In genomic region chr5:152838241-152838786, GRCh38 we compare ENCODE assay signal across 24 cellular contexts.
"Had no signal": no experiment of that assay in that cellular context is flagged by ENCODE, and none has a peak within 500 bp of the region (broad histone marks: within the 10 kb centered on the region; RNA-seq: fewer than 3 reads in every experiment).

No MANE protein-coding gene starts in this region.

- H3K9me3 ChIP-seq: esophagus muscularis mucosa, right lobe of liver, tibial artery, upper lobe of right lung had no signal

- H3K36me3 ChIP-seq: brain microvascular endothelial cell, esophagus muscularis mucosa, right lobe of liver, tibial artery, upper lobe of right lung, WERI-Rb-1 had no signal

- H3K4me1 ChIP-seq: esophagus muscularis mucosa, foreskin keratinocyte, right lobe of liver, tibial artery, upper lobe of right lung had no signal

- DNase-seq: activated CD4-positive, alpha-beta T cell treated with anti-CD3 and anti-CD28 coated beads for 48 hours; activated CD4-positive, alpha-beta T cell treated with anti-CD3 and anti-CD28 coated beads, Interleukin-2, amount 50 U/mL, for 48 hours; activated CD8-positive, alpha-beta memory T cell treated with anti-CD3 and anti-CD28 coated beads for 24 hours; activated effector memory CD4-positive, alpha-beta T cell treated with Interleukin-2 at 50 U/mL for 16 hours; activated naive CD4-positive, alpha-beta T cell treated with anti-CD3 and anti-CD28 coated beads, Interleukin-2, amount 10 ng/mL, durations not matched to agents 7 days and 5 days; activated naive CD8-positive, alpha-beta T cell treated with anti-CD3 and anti-CD28 coated beads, Interleukin-2, amount 10 ng/mL, durations not matched to agents 7 days and 5 days; brain microvascular endothelial cell; caudate nucleus; foreskin keratinocyte; kidney glomerular epithelial cell; mammary epithelial cell; stimulated activated CD4-positive, alpha-beta T cell treated with anti-CD3 and anti-CD28 coated beads, Interleukin-1b, Interleukin-23, amount 100 ng/mL, for 48 hours; stimulated activated CD4-positive, alpha-beta T cell treated with anti-CD3 and anti-CD28 coated beads, Interleukin-4, amount 100 ng/mL, for 4 hours; stimulated activated CD8-positive, alpha-beta memory T cell treated with anti-CD3 and anti-CD28 coated beads, Interleukin-4, amount 100 ng/mL, for 48 hours; stimulated activated naive CD8-positive, alpha-beta T cell treated with anti-CD3 and anti-CD28 coated beads, Interleukin-15, amount 100 ng/mL, for 72 hours; SW 1271; T-helper 9 cell; tibial artery; upper lobe of right lung; WERI-Rb-1 had no signal

- H3K4me3 ChIP-seq: esophagus muscularis mucosa, right lobe of liver, tibial artery, upper lobe of right lung had no signal

- H3K27me3 ChIP-seq: brain microvascular endothelial cell, esophagus muscularis mucosa, foreskin keratinocyte, right lobe of liver, tibial artery, upper lobe of right lung had no signal

- ATAC-seq: activated CD4-positive, CD25-positive, alpha-beta regulatory T cell treated with anti-CD3 and anti-CD28 coated beads, Interleukin-2, amount 50 U/mL, for 24 hours; foreskin keratinocyte; stimulated activated memory B cell treated with anti-CD40 and anti-IgM and Interleukin-4, amounts not matched to agents 10 μg/mL and 1 μg/mL and 100 μg/mL, for 72 hours; stimulated activated naive CD8-positive, alpha-beta T cell treated with anti-CD3 and anti-CD28 coated beads, Interleukin-15, amount 100 ng/mL, for 72 hours; upper lobe of right lung had no signal

- H3K27ac ChIP-seq: brain microvascular endothelial cell, esophagus muscularis mucosa, foreskin keratinocyte, right lobe of liver, tibial artery, upper lobe of right lung, WERI-Rb-1 had no signal
